16 cellular contexts compared by ENCODE assay signal in the genomic region with DNA sequence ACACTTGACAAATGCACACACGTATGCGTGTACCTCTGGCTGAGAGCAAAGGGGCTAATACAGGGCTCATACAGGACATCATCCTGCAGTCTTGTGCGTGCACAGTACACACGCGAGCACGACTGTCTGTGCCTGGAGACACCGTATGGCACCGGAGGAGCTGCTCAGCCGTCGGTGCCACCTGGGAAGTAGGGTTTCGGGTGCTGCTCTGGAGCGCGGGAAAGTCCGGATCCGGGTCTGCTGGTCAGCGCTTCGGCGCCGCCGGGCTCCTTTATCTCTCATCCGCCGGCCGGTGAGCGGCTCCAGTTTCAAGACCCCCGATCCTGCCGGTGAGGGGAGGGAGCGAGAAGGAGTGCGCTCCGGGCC. TPM values are rescaled to one million over a fixed set of nuclear protein-coding genes. Genes with fewer than 3 reads are reported as not detected.
DNase-seq lines count a peak whose midpoint lies in the region; ATAC-seq and TF ChIP-seq lines count a peak whose summit lies in the region.
"Had no signal": no experiment of that assay in that cellular context is flagged by ENCODE, and none has a peak within 500 bp of the region (broad histone marks: within the 10 kb centered on the region; RNA-seq: fewer than 3 reads in every experiment).

No MANE protein-coding gene starts in this region.

- H3F3A ChIP-seq in GM23338 (replicated peaks; ENCODE audit: low read depth): peaks cover 33% of the 10 kb centered on the region

- peaks cover 68 to 76% of the 10 kb centered on the region in 2 donors for H3K27me3 Mint-ChIP-seq in CD4-positive, alpha-beta memory T cell
- peaks cover 88% of the 10 kb centered on the region for H3K27me3 Mint-ChIP-seq in GM23338 (ENCODE audit: insufficient read depth, low read depth, poor library complexity)
- H3K27me3 Mint-ChIP-seq in nephron progenitor cell (ENCODE audit: low read depth, poor library complexity): peaks cover 98% of the 10 kb centered on the region

- H3K9me3 ChIP-seq in CD4-positive, alpha-beta memory T cell (ENCODE audit: control insufficient read depth in 1 of 2, low read length in 2 of 2): no peaks in the 10 kb centered on the region
- H3K9me3 ChIP-seq in effector memory CD4-positive, alpha-beta T cell (ENCODE audit: control insufficient read depth, low read length): no peaks in the 10 kb centered on the region
- H3K9me3 ChIP-seq: Peyer's patch had no signal

- DNase-seq in CD4-positive, alpha-beta memory T cell: no peak
- DNase-seq in GM23338 (ENCODE audit: low spot score) (peak; percentile 67), nephron progenitor cell (peak; percentile 39), middle frontal gyrus (ENCODE audit: extremely low spot score, low spot score) (no peak), GM13977 (ENCODE audit: low spot score) (no peak), left colon (no peak)
- DNase-seq in effector memory CD4-positive, alpha-beta T cell: no peak
- DNase-seq: activated naive CD4-positive, alpha-beta T cell treated with Interleukin-2 at 50 U/mL for 16 hours; GM23248; NCI-H1436; Peyer's patch had no signal

- no peaks in the 10 kb centered on the region for H3K79me2 ChIP-seq in GM23338 (replicated peaks; ENCODE audit: insufficient read depth)

- no peak for ATAC-seq in GM23338
- no peak for ATAC-seq in GM18517 (IDR thresholded peaks at IDR 0.05; ENCODE audit: unreplicated experiment)
- ATAC-seq in left colon: no peak

- H3K9me2 ChIP-seq in GM23338 (ENCODE audit: insufficient read depth): no peaks in the 10 kb centered on the region

- peak overlapping the region in 1 of 7 donors; percentile 19 for H3K27ac Mint-ChIP-seq in CD4-positive, alpha-beta memory T cell
- H3K27ac Mint-ChIP-seq in GM23338 (no peak overlapping the region), nephron progenitor cell (no peak overlapping the region)

- H3K4me2 ChIP-seq in GM23338: peak overlapping the region; percentile 92

- H2AFZ ChIP-seq in GM23338: peak overlapping the region; percentile 92
- H2AFZ ChIP-seq: GM23248 had no signal

- peaks cover 62% of the 10 kb centered on the region for H3K27me3 ChIP-seq in CD4-positive, alpha-beta memory T cell (ENCODE audit: insufficient read depth, low read length)
- H3K27me3 ChIP-seq in GM23338 (ENCODE audit: insufficient read depth): peaks cover 88% of the 10 kb centered on the region
- peaks cover 70% of the 10 kb centered on the region for H3K27me3 ChIP-seq in effector memory CD4-positive, alpha-beta T cell (replicated peaks; ENCODE audit: control insufficient read depth, insufficient read depth, low read length, poor library complexity, severe bottlenecking)

- peak overlapping the region; percentile 10 to 83 (median 46) for H3K4me3 Mint-ChIP-seq in CD4-positive, alpha-beta memory T cell
- H3K4me3 Mint-ChIP-seq in GM23338 (peak overlapping the region; percentile 69), nephron progenitor cell (peak overlapping the region; percentile 5)

- intact Hi-C loops in CD4-positive, alpha-beta memory T cell (cut with micrococcal nuclease): loop anchor here (5.0 kb wide), 1 partner anchor 405 kb away; the partner anchor contains the start of gene MRPS22
- intact Hi-C loops in left colon (cut with DNase I, micrococcal nuclease): loop anchor here in 1 of 2 donors (5.0 to 10.0 kb wide), 2 partner anchors 390 to 523 kb away; no protein-coding TSS in a partner anchor

- no peaks in the 10 kb centered on the region for H3K36me3 Mint-ChIP-seq in CD4-positive, alpha-beta memory T cell
- H3K36me3 Mint-ChIP-seq in GM23338 (ENCODE audit: low read depth) (no peaks in the 10 kb centered on the region), nephron progenitor cell (ENCODE audit: low read depth) (no peaks in the 10 kb centered on the region)

- no peak overlapping the region for H3K27ac ChIP-seq in CD4-positive, alpha-beta memory T cell (ENCODE audit: low read depth, low read length)
- no peak overlapping the region for H3K27ac ChIP-seq in GM23338 (ENCODE audit: low read depth)
- no peak overlapping the region for H3K27ac ChIP-seq in effector memory CD4-positive, alpha-beta T cell (ENCODE audit: insufficient read depth, low read length, poor library complexity, severe bottlenecking)
- H3K27ac ChIP-seq: C4-2B, cardiac muscle cell, GM23248, Peyer's patch had no signal

- peaks cover 45% of the 10 kb centered on the region for H3K4me1 ChIP-seq in CD4-positive, alpha-beta memory T cell (ENCODE audit: insufficient read depth, low read length)
- H3K4me1 ChIP-seq in GM23338 (ENCODE audit: insufficient read depth): peaks cover 60% of the 10 kb centered on the region
- peaks cover 41% of the 10 kb centered on the region for H3K4me1 ChIP-seq in effector memory CD4-positive, alpha-beta T cell (ENCODE audit: control insufficient read depth, insufficient read depth, low read length, poor library complexity, severe bottlenecking)

- CTCF ChIA-PET in CD4-positive, alpha-beta memory T cell (lab: Charles Lee; ENCODE audit: partially characterized antibody): interaction anchor here (15.1 kb wide), 1 partner anchor 16 kb away, joined by 272 read pairs; no protein-coding TSS in a partner anchor

- POLR2A ChIA-PET in CD4-positive, alpha-beta memory T cell (lab: Charles Lee; ENCODE audit: partially characterized antibody): no interaction called here

- H3K36me3 ChIP-seq in CD4-positive, alpha-beta memory T cell (ENCODE audit: insufficient read depth, low read length): no peaks in the 10 kb centered on the region
- H3K36me3 ChIP-seq in GM23338 (ENCODE audit: insufficient read depth): no peaks in the 10 kb centered on the region
- H3K36me3 ChIP-seq in effector memory CD4-positive, alpha-beta T cell (ENCODE audit: control insufficient read depth, insufficient read depth, low read length): no peaks in the 10 kb centered on the region
- H3K36me3 ChIP-seq: cardiac muscle cell, Peyer's patch had no signal

- H3K4me3 ChIP-seq in CD4-positive, alpha-beta memory T cell (ENCODE audit: low read length in 2 of 2): peak overlapping the region in 1 of 2 donors; percentile 26
- H3K4me3 ChIP-seq in GM23338: peak overlapping the region; percentile 65
- peak overlapping the region; percentile 7 for H3K4me3 ChIP-seq in effector memory CD4-positive, alpha-beta T cell (ENCODE audit: insufficient read depth, low read depth, low read length, poor library complexity, severe bottlenecking)
- H3K4me3 ChIP-seq: cardiac muscle cell, GM23248, Peyer's patch had no signal

- in situ Hi-C loops in GM13977 (cut with MboI; ENCODE audit: low pct_unique_long_range_greater_than_20kb, low sequenced_read_pairs, unreplicated experiment): loop anchor here (25.0 kb wide), 2 partner anchors 375 to 475 kb away; no protein-coding TSS in a partner anchor

- H4K20me1 ChIP-seq in GM23338 (replicated peaks; ENCODE audit: insufficient read depth): peaks cover 20% of the 10 kb centered on the region

- TF ChIP-seq CTCF in GM23338 (conservative IDR thresholded peaks at IDR 0.05; ENCODE audit: low read depth in 2 of 2) (no peak), nephron progenitor cell (IDR thresholded peaks at IDR 0.05) (no peak), GM13977 (IDR thresholded peaks at IDR 0.05; ENCODE audit: extremely low read depth, insufficient read depth, missing control alignments) (no peak)

- H3K9me3 Mint-ChIP-seq in CD4-positive, alpha-beta memory T cell: no peaks in the 10 kb centered on the region
- H3K9me3 Mint-ChIP-seq in GM23338 (peaks cover 3% of the 10 kb centered on the region; the same call in 1 of the 3 replicates), nephron progenitor cell (no peaks in the 10 kb centered on the region)

- peaks cover 16 to 43% (median 29%) of the 10 kb centered on the region in 4 donors for H3K4me1 Mint-ChIP-seq in CD4-positive, alpha-beta memory T cell
- peaks cover 59% of the 10 kb centered on the region for H3K4me1 Mint-ChIP-seq in GM23338
- H3K4me1 Mint-ChIP-seq in nephron progenitor cell: peaks cover 23% of the 10 kb centered on the region

TF ChIP-seq in GM23338, 12 proteins besides CTCF, POLR2A, EP300 and RAD21 (continues in another document):
- no peak for TF ChIP-seq ZNF114 (CRISPR knock-in tag; IDR thresholded peaks at IDR 0.05)

RNA-seq across cellular contexts. Expression of gene FOXL2, which starts 9.3 kb away (rescaled TPM):
- not detected for total RNA-seq in CD4-positive, alpha-beta memory T cell
- polyA plus RNA-seq in CD4-positive, alpha-beta memory T cell: not detected
- total RNA-seq in GM23338 (2014; rRNA removed; shearing (Covaris generic)): 2.3 and 3.5 TPM in 2 replicates
- 0.89 and 1.2 TPM in 2 replicates for polyA plus RNA-seq in GM23338 (2016; fragmentation: Nextera tagmentation; extraction: Ambion mirVana)
- not detected for total RNA-seq in left colon
- total RNA-seq: cardiac muscle cell, G401, Peyer's patch, skeletal muscle tissue had no signal
- polyA plus RNA-seq: cardiac muscle cell had no signal

RNA-seq across cellular contexts. Expression of gene FOXL2NB, which starts 9.3 kb away (rescaled TPM):
- not detected for total RNA-seq in CD4-positive, alpha-beta memory T cell
- under 1 TPM in 1 of 2 donors, not detected in 1; 0.04 TPM for polyA plus RNA-seq in CD4-positive, alpha-beta memory T cell
- total RNA-seq in GM23338 (2014; rRNA removed; shearing (Covaris generic)): 10.0 and 15.6 TPM in 2 replicates
- polyA plus RNA-seq in GM23338 (2016; fragmentation: Nextera tagmentation; extraction: Ambion mirVana): 9.3 and 11.2 TPM in 2 replicates
- not detected for total RNA-seq in left colon
- total RNA-seq: cardiac muscle cell, Peyer's patch, skeletal muscle tissue had no signal
- polyA plus RNA-seq: cardiac muscle cell had no signal

Comparison
In these comparisons a context has a peak if more than half of its experiments do, and no peak if none do; other contexts are left out.
1. DNase-seq: peak in GM23338 (single experiment) and nephron progenitor cell (single experiment); none in CD4-positive, alpha-beta memory T cell (0 of 5), effector memory CD4-positive, alpha-beta T cell (0 of 3), middle frontal gyrus (single experiment), GM13977 (single experiment) and left colon (0 of 2).
2. H3K4me3 Mint-ChIP-seq: peak in every context shown above with its lines; median percentile 69 in GM23338; 46 in CD4-positive, alpha-beta memory T cell; 5 in nephron progenitor cell.
3. RNA of gene FOXL2NB, which starts 9.3 kb away (total RNA-seq): 10.0 to 15.6 TPM in GM23338; not detected in left colon and not detected in CD4-positive, alpha-beta memory T cell; every median in the first group is over 10 times any median in the second.